4 cellular contexts compared by ENCODE assay signal in the genomic region with DNA sequence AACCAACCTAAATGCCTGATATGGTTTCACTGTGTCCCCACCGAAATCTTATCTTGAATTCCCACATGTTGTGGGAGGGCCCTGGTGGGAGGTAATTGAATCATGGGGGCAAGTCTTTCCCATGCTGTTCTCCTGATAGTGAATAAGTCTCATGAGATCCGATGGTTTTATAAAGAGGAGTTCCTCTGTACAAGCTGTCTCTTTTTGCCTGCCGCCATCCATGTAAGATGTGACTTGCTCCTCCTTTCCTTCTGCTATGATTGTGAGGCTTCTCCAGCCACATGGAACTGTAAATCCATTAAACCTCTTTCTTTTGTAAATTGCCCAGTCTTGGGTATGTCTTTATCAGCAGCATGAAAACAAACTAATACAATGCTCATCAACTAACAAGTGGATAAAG.
DNase-seq lines count a peak whose midpoint lies in the region; ATAC-seq, FAIRE-seq and TF ChIP-seq lines count a peak whose summit lies in the region.
"Not testable (repeated sequence)": the region's sequence is repeated elsewhere in the genome, so short reads cannot be mapped to it uniquely, and the experiment has no call there.

No MANE protein-coding gene starts in this region.

- H3K4me3 ChIP-seq in HepG2 (replicated peaks in 1 of 3; ENCODE audit: insufficient read depth in 1 of 3, low read depth in 2 of 3, low read length in 3 of 3) = not testable (repeated sequence)

- not testable (repeated sequence) for H2AFZ ChIP-seq in HepG2 (ENCODE audit: low read length)

- BruUV-seq in HepG2 (replicated peaks; lab: Mats Ljungman, UMichigan) = not testable (repeated sequence)

- DNase-seq in OCI-M1 (lab: John Stamatoyannopoulos, UW) (peak; percentile 24), erythroblast (lab: John Stamatoyannopoulos, UW) (peak; percentile 0 to 1)
- DNase-seq in HepG2 (ENCODE audit: low spot score) = not testable (repeated sequence)

- H3K9ac ChIP-seq in HepG2 (ENCODE audit: insufficient read depth, low read depth, low read length) = not testable (repeated sequence)

- POLR2A ChIA-PET in HepG2 (lab: Yijun Ruan, JAX) = not testable (repeated sequence)

- TF ChIP-seq EP300 in HepG2 (IDR thresholded peaks at IDR 0.05; ENCODE audit: low read depth in 2 of 2, low read length in 2 of 2); HepG2 (CRISPR knock-in tag; IDR thresholded peaks at IDR 0.05; ENCODE audit: borderline replicate concordance): not testable (repeated sequence)

- WGBS in HepG2 (ENCODE audit: low lambda C conversion rate) = 93% methylated on average over 3 of the region's 3 CpGs

- H3K79me2 ChIP-seq in HepG2 (ENCODE audit: insufficient read depth, low read length) = peaks cover 71% of the 10 kb centered on the region

- not testable (repeated sequence) for H3K9me3 ChIP-seq in HepG2 (ENCODE audit: low read length)

- intact Hi-C loops in HepG2 (cut with micrococcal nuclease; ENCODE audit: unreplicated experiment) = not testable (repeated sequence)

- peaks cover 76% of the 10 kb centered on the region for H3K4me1 ChIP-seq in HepG2 (ENCODE audit: insufficient read depth, low read length)

- not testable (repeated sequence) for TF ChIP-seq CTCF in HepG2 (CRISPR knock-in tag; IDR thresholded peaks at IDR 0.05)

- not testable (repeated sequence) for TF ChIP-seq RAD21 in HepG2 (CRISPR knock-in tag; IDR thresholded peaks at IDR 0.05)

- not testable (repeated sequence) for H3K4me2 ChIP-seq in HepG2 (ENCODE audit: low read depth, low read length)

- CTCF ChIA-PET in HepG2 (lab: Yijun Ruan, JAX; ENCODE audit: low intra/inter-chr PET ratio, low total read pairs) = not testable (repeated sequence)

- peaks cover 82% of the 10 kb centered on the region for H4K20me1 ChIP-seq in HepG2 (ENCODE audit: insufficient read depth, low read length)

- peak; percentile 61 for FAIRE-seq in colon (lab: Jason Lieb, UNC)
- FAIRE-seq in HepG2 (lab: Jason Lieb, UNC) = not testable (repeated sequence)

- not testable (repeated sequence) for H3K27ac ChIP-seq in HepG2 (ENCODE audit: extremely low read length, insufficient read depth, low read length)

- H3K27me3 ChIP-seq in HepG2 (ENCODE audit: control insufficient read depth in 1 of 2, insufficient read depth in 2 of 2, low read length in 2 of 2) = not testable (repeated sequence)

- in situ Hi-C loops in HepG2 (cut with HindIII; ENCODE audit: extremely low pct_ligation_motif_present, low pct_unique_long_range_greater_than_20kb) = not testable (repeated sequence)

- ATAC-seq in HepG2 = not testable (repeated sequence)

- not testable (repeated sequence) for TF ChIP-seq POLR2A in erythroblast (IDR thresholded peaks at IDR 0.05; ENCODE audit: low read length); HepG2 (IDR thresholded peaks at IDR 0.05; ENCODE audit: insufficient read depth in 1 of 2, low read depth in 2 of 2, low read length in 2 of 2)

- not testable (repeated sequence) for H3K36me3 ChIP-seq in HepG2 (replicated peaks in 1 of 2; ENCODE audit: control insufficient read depth in 1 of 2, insufficient read depth in 2 of 2, low read length in 2 of 2)

TF ChIP-seq in HepG2, 621 proteins besides CTCF, POLR2A, EP300 and RAD21:
- peak; percentile 91; the same call in 1 of the 2 replicates for TF ChIP-seq ZNF431 (CRISPR knock-in tag; IDR thresholded peaks at IDR 0.05; ENCODE audit: borderline replicate concordance, low read depth)
